Comparison of ENCODE assay signal across 15 cellular contexts in the genomic region with DNA sequence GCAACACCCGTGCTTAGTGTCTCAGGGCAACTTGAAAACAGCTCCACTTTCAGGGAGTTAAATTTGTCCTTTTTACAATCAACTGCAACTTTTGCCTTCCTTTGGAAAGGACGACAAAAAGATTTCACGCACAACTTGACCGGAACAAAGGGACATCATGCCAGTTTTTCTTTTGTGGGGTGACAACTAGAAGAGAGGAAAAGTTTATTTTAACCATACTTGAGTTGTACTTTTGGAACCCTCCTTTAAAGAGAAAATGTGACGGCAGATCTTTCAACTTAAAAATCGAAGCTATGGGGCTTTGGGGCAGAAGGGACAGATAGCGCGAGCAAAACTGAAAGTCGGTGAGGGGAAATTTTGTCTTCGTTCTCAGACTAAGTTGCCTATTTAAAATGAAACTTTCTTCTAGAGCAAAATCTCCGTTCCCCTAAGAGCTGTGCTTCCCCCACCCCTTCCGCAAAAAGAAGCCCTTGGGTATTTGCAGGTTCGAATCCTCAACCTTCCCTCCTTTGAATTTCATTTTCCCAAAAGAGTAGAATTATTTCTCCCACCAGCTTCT. TPM values are rescaled to one million over a fixed set of nuclear protein-coding genes. Genes with fewer than 3 reads are reported as not detected.
DNase-seq lines count a peak whose midpoint lies in the region; ATAC-seq and TF ChIP-seq lines count a peak whose summit lies in the region.
"Had no signal": no experiment of that assay in that cellular context is flagged by ENCODE, and none has a peak within 500 bp of the region (broad histone marks: within the 10 kb centered on the region; RNA-seq: fewer than 3 reads in every experiment).

No MANE protein-coding gene starts in this region.

- intact Hi-C loops in activated B cell treated with CpG ODN at 0.5 μM for 24 hours (cut with micrococcal nuclease) (loop anchor here (5.0 kb wide), 2 partner anchors 562 to 1843 kb away; partner anchors contain the start of gene RAX), vagina (cut with DNase I) (no loop called here)

- peaks cover 14% of the 10 kb centered on the region for H3K36me3 Mint-ChIP-seq in activated naive CD4-positive, alpha-beta T cell treated with anti-CD3 and anti-CD28 coated beads, Interleukin-2, amount 50 U/mL, for 24 hours
- H3K36me3 Mint-ChIP-seq in activated B cell treated with CpG ODN at 0.5 μM for 24 hours (ENCODE audit: low read depth): peaks cover 5% of the 10 kb centered on the region

- peaks cover 3% of the 10 kb centered on the region for H3K9me3 ChIP-seq in iPS-18c (ENCODE audit: control insufficient read depth, insufficient read depth, low read length)
- H3K9me3 ChIP-seq in subcutaneous abdominal adipose tissue (ENCODE audit: control insufficient read depth in 5 of 5, low read length in 5 of 5): peaks cover 0 to 8% (median 3%) of the 10 kb centered on the region in 5 donors
- H3K9me3 ChIP-seq in vagina: no peaks in the 10 kb centered on the region
- H3K9me3 ChIP-seq: thyroid gland had no signal

- CTCF ChIA-PET in activated B cell treated with CpG ODN at 0.5 μM for 24 hours (lab: Charles Lee): no interaction called here

- no peak for TF ChIP-seq POLR2A in vagina (IDR thresholded peaks at IDR 0.05)

- no peak overlapping the region for H3K9ac ChIP-seq in subcutaneous abdominal adipose tissue (ENCODE audit: low read length in 5 of 5)
- H3K9ac ChIP-seq: parathyroid adenoma had no signal

- peaks cover 58 to 82% (median 70%) of the 10 kb centered on the region in 5 donors for H3K27me3 ChIP-seq in subcutaneous abdominal adipose tissue (ENCODE audit: control insufficient read depth in 5 of 5, insufficient read depth in 4 of 5, low read length in 5 of 5)
- H3K27me3 ChIP-seq in vagina: peaks cover 4% of the 10 kb centered on the region

- TF ChIP-seq CTCF in activated B cell treated with CpG ODN at 0.5 μM for 24 hours (IDR thresholded peaks at IDR 0.05): no peak
- no peak for TF ChIP-seq CTCF in vagina (IDR thresholded peaks at IDR 0.05)

- H3K27ac ChIP-seq in subcutaneous abdominal adipose tissue (ENCODE audit: low read depth, low read length): no peak overlapping the region
- H3K27ac ChIP-seq in vagina: no peak overlapping the region
- H3K27ac ChIP-seq: left lung, parathyroid adenoma, thyroid gland had no signal

- peak overlapping the region; percentile 34 for H3K4me3 ChIP-seq in iPS-18c (ENCODE audit: insufficient read depth, low read depth, low read length)
- peak overlapping the region in 3 of 5 donors; percentile 17 to 36 (median 30) for H3K4me3 ChIP-seq in subcutaneous abdominal adipose tissue (ENCODE audit: low read depth in 1 of 5, low read length in 5 of 5)
- H3K4me3 ChIP-seq in vagina: peak overlapping the region in 1 of 2 donors; percentile 8
- H3K4me3 ChIP-seq: left lung, thyroid gland had no signal

- peak overlapping the region; percentile 51 for H3K27ac Mint-ChIP-seq in activated naive CD4-positive, alpha-beta T cell treated with anti-CD3 and anti-CD28 coated beads, Interleukin-2, amount 50 U/mL, for 24 hours
- H3K27ac Mint-ChIP-seq in activated B cell treated with CpG ODN at 0.5 μM for 24 hours: peak overlapping the region; percentile 26

- H3K4me1 ChIP-seq in subcutaneous abdominal adipose tissue (ENCODE audit: control insufficient read depth in 5 of 5, insufficient read depth in 5 of 5, low read length in 5 of 5) (peaks cover 0 to 27% (median 23%) of the 10 kb centered on the region in 5 donors), vagina (peaks cover 7% of the 10 kb centered on the region)

- no peak for DNase-seq in activated naive CD4-positive, alpha-beta T cell (lab: John Stamatoyannopoulos, UW)
- DNase-seq in activated B cell treated with CpG ODN at 0.5 μM for 24 hours: no peak
- DNase-seq in vagina (ENCODE audit: extremely low spot score in 2 of 2): no peak
- DNase-seq: HCEC 1CT, KG1, left lung, PC-3, T1000, thyroid gland had no signal

- H3K4me1 Mint-ChIP-seq in activated naive CD4-positive, alpha-beta T cell treated with anti-CD3 and anti-CD28 coated beads, Interleukin-2, amount 50 U/mL, for 24 hours: peaks cover 21% of the 10 kb centered on the region
- H3K4me1 Mint-ChIP-seq in activated B cell treated with CpG ODN at 0.5 μM for 24 hours: peaks cover 17% of the 10 kb centered on the region

- H3K27me3 Mint-ChIP-seq in activated naive CD4-positive, alpha-beta T cell treated with anti-CD3 and anti-CD28 coated beads, Interleukin-2, amount 50 U/mL, for 24 hours: peaks cover 57% of the 10 kb centered on the region
- H3K27me3 Mint-ChIP-seq in activated B cell treated with CpG ODN at 0.5 μM for 24 hours: peaks cover 60% of the 10 kb centered on the region

- POLR2A ChIA-PET in activated B cell treated with CpG ODN at 0.5 μM for 24 hours (lab: Charles Lee): no interaction called here

- no peaks in the 10 kb centered on the region for H3K36me3 ChIP-seq in subcutaneous abdominal adipose tissue (ENCODE audit: control insufficient read depth in 5 of 5, insufficient read depth in 5 of 5, low read length in 5 of 5)
- H3K36me3 ChIP-seq in vagina: no peaks in the 10 kb centered on the region
- H3K36me3 ChIP-seq: left lung, thyroid gland had no signal

- H3K4me3 Mint-ChIP-seq in activated naive CD4-positive, alpha-beta T cell treated with anti-CD3 and anti-CD28 coated beads, Interleukin-2, amount 50 U/mL, for 24 hours: peak overlapping the region; percentile 49
- peak overlapping the region; percentile 50 for H3K4me3 Mint-ChIP-seq in activated B cell treated with CpG ODN at 0.5 μM for 24 hours

- peaks cover 8% of the 10 kb centered on the region for H3K9me3 Mint-ChIP-seq in activated naive CD4-positive, alpha-beta T cell treated with anti-CD3 and anti-CD28 coated beads, Interleukin-2, amount 50 U/mL, for 24 hours
- peaks cover 10% of the 10 kb centered on the region for H3K9me3 Mint-ChIP-seq in activated B cell treated with CpG ODN at 0.5 μM for 24 hours

- ATAC-seq in activated B cell treated with CpG ODN at 0.5 μM for 24 hours (ENCODE audit: low read depth) (no peak), esophagus mucosa (no peak), HG03521 (IDR thresholded peaks at IDR 0.05; ENCODE audit: unreplicated experiment) (no peak)
- ATAC-seq: left lung, PC-3 had no signal

RNA-seq across cellular contexts. Expression of gene ONECUT2, which starts 5.5 kb away (rescaled TPM):
- total RNA-seq in activated B cell treated with CpG ODN at 0.5 μM for 24 hours: not detected in 2 replicates
- under 0.01 TPM for total RNA-seq in esophagus mucosa
- total RNA-seq in vagina: not detected
